Comparison of ENCODE assay signal across 17 cellular contexts in the genomic region with DNA sequence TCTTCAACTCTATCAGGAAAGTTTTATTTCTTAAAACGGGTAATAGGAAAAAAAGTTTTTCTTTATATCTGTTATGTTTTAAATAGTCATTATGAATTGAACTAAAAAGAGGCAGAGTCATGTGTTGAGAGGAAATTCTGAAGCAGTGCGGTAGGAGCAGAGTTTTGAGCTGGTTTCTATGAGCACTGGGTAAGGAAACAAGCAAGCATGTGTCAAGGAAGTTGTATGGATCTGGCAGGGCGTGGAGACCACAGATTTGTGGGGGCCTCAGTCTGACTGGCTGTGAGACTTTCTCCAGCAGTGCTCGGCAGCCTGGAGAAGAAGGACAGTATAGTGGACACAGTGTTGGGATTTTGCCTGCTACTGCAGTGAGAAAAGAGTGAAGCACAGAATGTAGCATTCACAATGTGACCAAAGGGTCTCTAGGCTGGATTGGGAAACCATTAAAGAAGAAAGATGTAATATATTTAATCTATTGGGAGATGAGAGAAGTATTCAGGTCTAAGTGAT.
"Had no signal": no experiment of that assay in that cellular context is flagged by ENCODE, and none has a peak within 500 bp of the region (broad histone marks: within the 10 kb centered on the region; RNA-seq: fewer than 3 reads in every experiment).

No MANE protein-coding gene starts in this region.

- H3K4me2 ChIP-seq: smooth muscle cell had no signal

- H3K27ac ChIP-seq: brain microvascular endothelial cell, esophagus muscularis mucosa, neutrophil, upper lobe of right lung, WERI-Rb-1 had no signal

- DNase-seq: activated CD4-positive, alpha-beta T cell treated with anti-CD3 and anti-CD28 coated beads, Interleukin-2, amount 10 ng/mL, durations not matched to agents 7 days and 5 days; activated naive CD4-positive, alpha-beta T cell treated with anti-CD3 and anti-CD28 coated beads, Interleukin-2, amount 10 ng/mL, durations not matched to agents 7 days and 5 days; activated T-cell treated with anti-CD3 and anti-CD28 coated beads, Interleukin-2, amount 50 U/mL, for 48 hours; brain microvascular endothelial cell; cerebellar nuclear complex; dermis blood vessel endothelial cell; foreskin fibroblast; left colon; naive thymus-derived CD8-positive, alpha-beta T cell; SIG-M5; upper lobe of right lung; WERI-Rb-1 had no signal

- H3K4me3 ChIP-seq: esophagus muscularis mucosa, smooth muscle cell, upper lobe of right lung had no signal

- H3K4me1 ChIP-seq: upper lobe of right lung had no signal

- H3K27ac Mint-ChIP-seq: activated CD4-positive, alpha-beta T cell treated with anti-CD3 and anti-CD28 coated beads, Interleukin-2, amount 10 ng/mL, durations not matched to agents 7 days and 5 days; activated naive CD4-positive, alpha-beta T cell treated with anti-CD3 and anti-CD28 coated beads, Interleukin-2, amount 10 ng/mL, durations not matched to agents 7 days and 5 days; progenitor cell of endocrine pancreas had no signal

- H3K9me3 ChIP-seq: esophagus muscularis mucosa, neutrophil, upper lobe of right lung had no signal

- ATAC-seq: left colon, right cardiac atrium, upper lobe of right lung had no signal

- H3K27me3 Mint-ChIP-seq: activated CD4-positive, alpha-beta T cell treated with anti-CD3 and anti-CD28 coated beads, Interleukin-2, amount 10 ng/mL, durations not matched to agents 7 days and 5 days; activated naive CD4-positive, alpha-beta T cell treated with anti-CD3 and anti-CD28 coated beads, Interleukin-2, amount 10 ng/mL, durations not matched to agents 7 days and 5 days; naive thymus-derived CD8-positive, alpha-beta T cell; progenitor cell of endocrine pancreas had no signal

- H3K27me3 ChIP-seq: brain microvascular endothelial cell, esophagus muscularis mucosa, neutrophil, upper lobe of right lung had no signal

- H3K4me3 Mint-ChIP-seq: activated CD4-positive, alpha-beta T cell treated with anti-CD3 and anti-CD28 coated beads, Interleukin-2, amount 10 ng/mL, durations not matched to agents 7 days and 5 days; activated naive CD4-positive, alpha-beta T cell treated with anti-CD3 and anti-CD28 coated beads, Interleukin-2, amount 10 ng/mL, durations not matched to agents 7 days and 5 days had no signal

- H3K36me3 ChIP-seq: brain microvascular endothelial cell, esophagus muscularis mucosa, neutrophil, upper lobe of right lung, WERI-Rb-1 had no signal
